Comparison of ENCODE assay signal across 25 cellular contexts in the genomic region with DNA sequence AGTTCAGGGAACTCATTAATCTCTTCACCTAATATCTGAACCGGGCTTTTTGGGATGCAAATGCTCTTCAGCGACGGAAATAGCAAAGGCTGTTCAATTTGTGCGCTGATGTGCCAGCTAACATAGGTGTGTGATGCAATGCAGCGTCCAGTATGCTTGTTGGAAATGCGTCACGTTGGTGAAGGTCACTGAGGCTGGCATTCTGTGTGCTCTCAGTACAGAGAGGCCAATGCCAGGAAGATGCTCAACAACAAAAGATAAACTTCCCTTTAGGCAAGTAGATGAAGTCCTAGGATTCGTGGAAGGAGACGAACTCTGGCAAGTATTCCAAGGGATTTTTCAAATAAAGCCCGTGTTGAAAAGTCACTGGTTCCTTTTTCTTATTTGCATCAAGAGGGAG.
"Had no signal": no experiment of that assay in that cellular context is flagged by ENCODE, and none has a peak within 500 bp of the region (broad histone marks: within the 10 kb centered on the region; RNA-seq: fewer than 3 reads in every experiment).

No MANE protein-coding gene starts in this region.

- H3K9me3 ChIP-seq: colonic mucosa, esophagus muscularis mucosa, gastrocnemius medialis, lower lobe of right lung, mucosa of descending colon had no signal

- H3K4me1 Mint-ChIP-seq: naive B cell; naive thymus-derived CD8-positive, alpha-beta T cell had no signal

- H3K27me3 Mint-ChIP-seq: dendritic cell treated with granulocyte-macrophage colony-stimulating factor and Interleukin-4, amounts not matched to agents 40 ng/mL and 50 ng/mL, for 4 days had no signal

- H3K4me3 ChIP-seq: colonic mucosa, esophagus muscularis mucosa, gastrocnemius medialis, heart right ventricle, left lung, lower lobe of right lung, mucosa of descending colon had no signal

- H3K36me3 Mint-ChIP-seq: mesothelial cell of epicardium; naive B cell; naive thymus-derived CD8-positive, alpha-beta T cell had no signal

- FAIRE-seq: endothelial cell of umbilical vein, islet of Langerhans, keratinocyte had no signal

- H3K36me3 ChIP-seq: colonic mucosa, esophagus muscularis mucosa, gastrocnemius medialis, heart right ventricle, left lung, lower lobe of right lung had no signal

- H3K27ac ChIP-seq: colonic mucosa, esophagus muscularis mucosa, gastrocnemius medialis, heart right ventricle, left lung, lower lobe of right lung had no signal

- H3K4me3 Mint-ChIP-seq: dendritic cell treated with granulocyte-macrophage colony-stimulating factor and Interleukin-4, amounts not matched to agents 40 ng/mL and 50 ng/mL, for 4 days; mesothelial cell of epicardium; naive B cell; naive thymus-derived CD8-positive, alpha-beta T cell had no signal

- DNase-seq: colonic mucosa; cortex of kidney; effector CD4-positive, alpha-beta T cell; effector memory CD4-positive, alpha-beta T cell; foreskin fibroblast; foreskin melanocyte; gastrocnemius medialis; glutamatergic neuron; head of caudate nucleus; heart right ventricle; hippocampal formation; left cardiac atrium; left lung; left ventricle myocardium superior; lower lobe of right lung; mesenchymal stem cell; mucosa of descending colon; naive B cell; naive thymus-derived CD8-positive, alpha-beta T cell had no signal

- ATAC-seq: gastrocnemius medialis; heart right ventricle; left cardiac atrium; left lung; left ventricle myocardium superior; lower lobe of right lung; mucosa of descending colon; naive thymus-derived CD8-positive, alpha-beta T cell had no signal

- H3K27ac Mint-ChIP-seq: dendritic cell treated with granulocyte-macrophage colony-stimulating factor and Interleukin-4, amounts not matched to agents 40 ng/mL and 50 ng/mL, for 4 days; mesothelial cell of epicardium; naive B cell; naive thymus-derived CD8-positive, alpha-beta T cell had no signal

- H3K4me1 ChIP-seq: colonic mucosa, gastrocnemius medialis, heart right ventricle, left lung, lower lobe of right lung had no signal

- H3K27me3 ChIP-seq: colonic mucosa, esophagus muscularis mucosa, gastrocnemius medialis, left lung had no signal
